In genomic region chr20:47669489-47669888, GRCh38 we compare ENCODE assay signal across 21 cellular contexts.
"Had no signal": no experiment of that assay in that cellular context is flagged by ENCODE, and none has a peak within 500 bp of the region (broad histone marks: within the 10 kb centered on the region; RNA-seq: fewer than 3 reads in every experiment).

No MANE protein-coding gene starts in this region.

- H3K9me3 ChIP-seq: adrenal gland, lower lobe of right lung, tibial artery had no signal

- H3K9me3 Mint-ChIP-seq: activated naive CD4-positive, alpha-beta T cell treated with anti-CD3 and anti-CD28 coated beads, Interleukin-2, amount 50 U/mL, for 24 hours; neural progenitor cell; stimulated activated naive CD8-positive, alpha-beta T cell treated with anti-CD3 and anti-CD28 coated beads, Interleukin-15, amount 100 ng/mL, for 72 hours; T-helper 2 cell treated with Interferon-gamma antibody and Interleukin-4, amounts not matched to agents 5 μg/mL and 100 μg/mL, for 36 hours had no signal

- H3K27ac Mint-ChIP-seq: activated CD8-positive, alpha-beta T cell treated with anti-CD3 and anti-CD28 coated beads, Interleukin-2, amount 10 ng/mL, durations not matched to agents 7 days and 5 days; progenitor cell of endocrine pancreas; T-helper 2 cell treated with Interferon-gamma antibody and Interleukin-4, amounts not matched to agents 5 μg/mL and 100 μg/mL, for 36 hours had no signal

- DNase-seq: activated CD4-positive, alpha-beta T cell treated with anti-CD3 and anti-CD28 coated beads, Interleukin-2, amount 50 U/mL, for 1 hour; activated CD8-positive, alpha-beta T cell treated with anti-CD3 and anti-CD28 coated beads, Interleukin-2, amount 10 ng/mL, durations not matched to agents 7 days and 5 days; activated gamma-delta T cell treated with Interleukin-2 at 50 U/mL for 16 hours; central memory CD4-positive, alpha-beta T cell; effector memory CD4-positive, alpha-beta T cell; foreskin melanocyte; kidney; lower lobe of right lung; naive thymus-derived CD4-positive, alpha-beta T cell; retina; stimulated activated CD4-positive, alpha-beta T cell treated with anti-CD3 and anti-CD28 coated beads, Interleukin-2, amount 100 ng/mL, for 48 hours; stimulated activated naive CD8-positive, alpha-beta T cell treated with anti-CD3 and anti-CD28 coated beads, Interleukin-15, amount 100 ng/mL, for 72 hours had no signal

- H3K4me3 Mint-ChIP-seq: activated CD8-positive, alpha-beta T cell treated with anti-CD3 and anti-CD28 coated beads, Interleukin-2, amount 10 ng/mL, durations not matched to agents 7 days and 5 days; activated naive CD4-positive, alpha-beta T cell treated with anti-CD3 and anti-CD28 coated beads, Interleukin-2, amount 50 U/mL, for 24 hours; neural progenitor cell; stimulated activated naive CD8-positive, alpha-beta T cell treated with anti-CD3 and anti-CD28 coated beads, Interleukin-15, amount 100 ng/mL, for 72 hours; T-helper 2 cell treated with Interferon-gamma antibody and Interleukin-4, amounts not matched to agents 5 μg/mL and 100 μg/mL, for 36 hours had no signal

- H3K27me3 ChIP-seq: adrenal gland, neural progenitor cell, tibial artery had no signal

- H3K27ac ChIP-seq: adrenal gland, lower lobe of right lung, neural progenitor cell, tibial artery, VCaP had no signal

- H3K27me3 Mint-ChIP-seq: activated naive CD4-positive, alpha-beta T cell treated with anti-CD3 and anti-CD28 coated beads, Interleukin-2, amount 50 U/mL, for 24 hours; naive thymus-derived CD4-positive, alpha-beta T cell; progenitor cell of endocrine pancreas; stimulated activated naive CD8-positive, alpha-beta T cell treated with anti-CD3 and anti-CD28 coated beads, Interleukin-15, amount 100 ng/mL, for 72 hours had no signal

- ATAC-seq: activated CD4-positive, CD25-positive, alpha-beta regulatory T cell treated with anti-CD3 and anti-CD28 coated beads, Interleukin-2, amount 50 U/mL, for 24 hours; activated CD8-positive, alpha-beta T cell treated with anti-CD3 and anti-CD28 coated beads, Interleukin-2, amount 10 ng/mL, durations not matched to agents 7 days and 5 days; esophagus mucosa; lower lobe of right lung; naive thymus-derived CD4-positive, alpha-beta T cell; stimulated activated naive CD8-positive, alpha-beta T cell treated with anti-CD3 and anti-CD28 coated beads, Interleukin-15, amount 100 ng/mL, for 72 hours had no signal

- H3K36me3 Mint-ChIP-seq: activated naive CD4-positive, alpha-beta T cell treated with anti-CD3 and anti-CD28 coated beads, Interleukin-2, amount 50 U/mL, for 24 hours; naive thymus-derived CD4-positive, alpha-beta T cell had no signal

- H3K4me1 Mint-ChIP-seq: activated naive CD4-positive, alpha-beta T cell treated with anti-CD3 and anti-CD28 coated beads, Interleukin-2, amount 50 U/mL, for 24 hours; stimulated activated naive CD8-positive, alpha-beta T cell treated with anti-CD3 and anti-CD28 coated beads, Interleukin-15, amount 100 ng/mL, for 72 hours had no signal
